ENCODE assay signal across 8 cellular contexts in genomic region chr1:202615501-202616354, GRCh38.
DNase-seq lines count a peak whose midpoint lies in the region; ATAC-seq and TF ChIP-seq lines count a peak whose summit lies in the region.

No MANE protein-coding gene starts in this region.

- no peaks in the 10 kb centered on the region for H3K36me3 ChIP-seq in heart right ventricle
- H3K36me3 ChIP-seq in stomach, result no peaks in the 10 kb centered on the region

- TF ChIP-seq CTCF in AG04450 (IDR thresholded peaks at IDR 0.05; ENCODE audit: low read depth, low read length) (no peak), heart right ventricle (IDR thresholded peaks at IDR 0.05) (no peak), stomach (IDR thresholded peaks at IDR 0.05) (no peak)

- CTCF ChIA-PET in AG04450 (lab: Charles Lee), result interaction anchor here (1.0 to 2.5 kb wide), 4 partner anchors 16 to 152 kb away, joined by 5 to 12 read pairs (median 6); no protein-coding TSS in a partner anchor

- intact Hi-C loops in heart right ventricle (cut with DNase I) (loop anchor here in 1 of 10 donors (10.0 kb wide), 1 partner anchor 271 kb away; the partner anchor contains the start of genes PPP1R12B and UBE2T), stomach (cut with DNase I; ENCODE audit: low total_unique reads) (no loop called here)

- TF ChIP-seq POLR2A in stomach (IDR thresholded peaks at IDR 0.05), result no peak

- peak; percentile 73 for ATAC-seq in GM19035 (IDR thresholded peaks at IDR 0.05; ENCODE audit: unreplicated experiment)
- peak; percentile 64 for ATAC-seq in HG03097 (IDR thresholded peaks at IDR 0.05; ENCODE audit: low FRiP score, unreplicated experiment)
- ATAC-seq in SK-N-SH treated with all-trans-retinoic acid at 6 μM for 48 hours, result peak; percentile 87
- peak; percentile 68 to 90 (median 81) for ATAC-seq in heart right ventricle

- H3K4me3 ChIP-seq in AG04450 (ENCODE audit: low read depth, low read length) (no peak overlapping the region), heart right ventricle (no peak overlapping the region), stomach (no peak overlapping the region)

- peaks cover 9 to 55% (median 37%) of the 10 kb centered on the region in 9 donors for H3K4me1 ChIP-seq in heart right ventricle
- H3K4me1 ChIP-seq in stomach, result peaks cover 21 to 50% (median 33%) of the 10 kb centered on the region in 4 donors

- POLR2A ChIA-PET in AG04450 (lab: Yijun Ruan, JAX), result interaction anchor here (1.2 kb wide), 1 partner anchor 38 kb away, joined by 3 read pairs; no protein-coding TSS in a partner anchor

- TF ChIP-seq EP300 in stomach (IDR thresholded peaks at IDR 0.05), result no peak

- H3K27me3 ChIP-seq in AG04450 (ENCODE audit: control insufficient read depth, insufficient read depth, low read length), result no peaks in the 10 kb centered on the region
- peaks cover 0 to 86% (median 0%) of the 10 kb centered on the region in 7 donors for H3K27me3 ChIP-seq in heart right ventricle
- H3K27me3 ChIP-seq in stomach, result peaks cover 0 to 10% (median 0%) of the 10 kb centered on the region in 3 donors

- 30 to 32% methylated on average over 11 of the region's 11 CpGs for WGBS in heart right ventricle, 2 donors
- WGBS in stomach, 5 donors, result 41 to 57% (median 52%) methylated on average over 11 of the region's 11 CpGs

- H3K9me3 ChIP-seq in AG04450 (ENCODE audit: control insufficient read depth, insufficient read depth, low read length) (no peaks in the 10 kb centered on the region), heart right ventricle (no peaks in the 10 kb centered on the region), stomach (no peaks in the 10 kb centered on the region)

- no peak for DNase-seq in AG04450 (ENCODE audit: low read depth, low spot score)
- peak; percentile 36 to 49 for DNase-seq in heart right ventricle
- DNase-seq in stomach, result no peak
- no peak for DNase-seq in activated naive CD4-positive, alpha-beta T cell treated with Interleukin-2 at 50 U/mL for 16 hours
- DNase-seq in NCI-H128 (lab: John Stamatoyannopoulos, UW; ENCODE audit: unreplicated experiment), result no peak

- H3K27ac ChIP-seq in AG04450 (ENCODE audit: low read depth, low read length), result peak overlapping the region; percentile 47
- peak overlapping the region; percentile 7 to 86 (median 72) for H3K27ac ChIP-seq in heart right ventricle
- H3K27ac ChIP-seq in stomach, result peak overlapping the region in 3 of 5 donors; percentile 10 to 62 (median 47)

TF ChIP-seq in SK-N-SH treated with all-trans-retinoic acid at 6 μM for 48 hours, 23 proteins besides CTCF, POLR2A, EP300 and RAD21:
- TF ChIP-seq SNAI2 (CRISPR knock-in tag; IDR thresholded peaks at IDR 0.05) (no peak), ZNF70 (CRISPR knock-in tag; IDR thresholded peaks at IDR 0.05) (no peak), RARB (CRISPR knock-in tag; IDR thresholded peaks at IDR 0.05) (no peak), TSHZ2 (CRISPR knock-in tag; IDR thresholded peaks at IDR 0.05) (no peak), TCF4 (CRISPR knock-in tag; IDR thresholded peaks at IDR 0.05; ENCODE audit: borderline replicate concordance) (no peak), ISL1 (CRISPR knock-in tag; IDR thresholded peaks at IDR 0.05) (no peak), OSR1 (CRISPR knock-in tag; IDR thresholded peaks at IDR 0.05) (no peak), PATZ1 (CRISPR knock-in tag; IDR thresholded peaks at IDR 0.05; ENCODE audit: borderline replicate concordance) (no peak), CREB5 (CRISPR knock-in tag; IDR thresholded peaks at IDR 0.05; ENCODE audit: low read depth) (no peak), ZNF8 (CRISPR knock-in tag; IDR thresholded peaks at IDR 0.05) (no peak), BACH2 (CRISPR knock-in tag; IDR thresholded peaks at IDR 0.05; ENCODE audit: borderline replicate concordance) (no peak), CSRNP3 (CRISPR knock-in tag; IDR thresholded peaks at IDR 0.05) (no peak), PPARA (CRISPR knock-in tag; IDR thresholded peaks at IDR 0.05; ENCODE audit: borderline replicate concordance) (no peak)
TF ChIP-seq in SK-N-SH treated with all-trans-retinoic acid at 6 μM for 48 hours: peak in this region for 0.

Comparison
In these comparisons a context has a peak if more than half of its experiments do, and no peak if none do; other contexts are left out.
1. DNase-seq: peak in heart right ventricle (2 of 2); none in AG04450 (single experiment), stomach (single experiment), activated naive CD4-positive, alpha-beta T cell treated with Interleukin-2 at 50 U/mL for 16 hours (single experiment) and NCI-H128 (single experiment).
2. Peak in every context shown above with its lines, with median percentiles within 50 percentile points of each other: H3K27ac ChIP-seq and ATAC-seq.